10 cellular contexts compared by ENCODE assay signal in the genomic region with DNA sequence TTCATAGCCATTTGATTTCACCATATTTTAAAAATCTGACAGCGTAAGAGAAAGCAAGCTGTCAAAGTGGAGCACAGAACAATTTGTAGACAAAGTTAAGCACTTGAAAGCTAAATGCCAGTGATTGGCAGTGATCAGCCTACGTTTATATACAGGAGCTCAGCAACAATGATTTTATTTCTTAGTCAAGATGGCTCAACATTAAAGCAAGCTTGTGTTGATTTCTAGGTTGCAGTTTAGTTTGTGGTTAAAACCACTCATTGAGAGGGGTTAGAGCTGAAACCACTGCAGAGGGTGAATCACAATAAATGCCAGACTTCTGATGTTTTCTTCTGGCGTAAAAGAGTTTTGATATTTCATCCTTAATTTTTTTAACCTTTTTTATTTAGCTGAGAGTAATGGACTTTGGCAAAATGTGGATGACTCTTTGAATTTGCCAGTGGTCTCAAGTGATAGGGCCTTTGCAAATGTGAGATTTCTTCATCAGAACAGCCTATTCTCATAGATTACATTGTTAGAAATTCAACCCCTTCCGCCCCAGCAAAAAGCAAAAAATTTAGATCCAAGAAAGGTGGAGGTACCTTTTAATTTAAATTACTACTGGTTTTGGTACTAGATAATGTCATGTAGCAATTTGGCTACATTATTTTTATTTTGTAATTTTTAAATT.
DNase-seq lines count a peak whose midpoint lies in the region; ATAC-seq and TF ChIP-seq lines count a peak whose summit lies in the region.
"Had no signal": no experiment of that assay in that cellular context is flagged by ENCODE, and none has a peak within 500 bp of the region (broad histone marks: within the 10 kb centered on the region; RNA-seq: fewer than 3 reads in every experiment).

No MANE protein-coding gene starts in this region.

- no peaks in the 10 kb centered on the region for H3K27me3 Mint-ChIP-seq in activated naive CD4-positive, alpha-beta T cell treated with anti-CD3 and anti-CD28 coated beads, Interleukin-2, amount 10 ng/mL, durations not matched to agents 7 days and 5 days
- H3K27me3 Mint-ChIP-seq in central memory CD8-positive, alpha-beta T cell: no peaks in the 10 kb centered on the region

- DNase-seq in activated naive CD4-positive, alpha-beta T cell treated with anti-CD3 and anti-CD28 coated beads, Interleukin-2, amount 10 ng/mL, durations not matched to agents 7 days and 5 days: peak; percentile 32
- DNase-seq in activated naive CD4-positive, alpha-beta T cell treated with anti-CD3 and anti-CD28 coated beads, Interleukin-2, amount 50 U/mL, for 16 hours: no peak
- peak in 1 of 2 donors; percentile 13 for DNase-seq in central memory CD8-positive, alpha-beta T cell (ENCODE audit: low spot score in 2 of 2)
- DNase-seq in stimulated activated effector memory CD8-positive, alpha-beta T cell treated with anti-CD3 and anti-CD28 coated beads, Interleukin-12 subunit alpha, Interleukin-12 subunit beta, amount 100 ng/mL, for 72 hours (ENCODE audit: low spot score in 2 of 2): no peak
- no peak for DNase-seq in GM13976 (ENCODE audit: low spot score)
- no peak for DNase-seq in DMS53 (lab: John Stamatoyannopoulos, UW)
- no peak for DNase-seq in COR-L47 (lab: John Stamatoyannopoulos, UW)

- H3K4me1 Mint-ChIP-seq in activated naive CD4-positive, alpha-beta T cell treated with anti-CD3 and anti-CD28 coated beads, Interleukin-2, amount 10 ng/mL, durations not matched to agents 7 days and 5 days: peaks cover 21% of the 10 kb centered on the region
- peaks cover 54% of the 10 kb centered on the region for H3K4me1 Mint-ChIP-seq in central memory CD8-positive, alpha-beta T cell
- peaks cover 22% of the 10 kb centered on the region for H3K4me1 Mint-ChIP-seq in stimulated activated effector memory CD8-positive, alpha-beta T cell treated with anti-CD3 and anti-CD28 coated beads, Interleukin-12 subunit alpha, Interleukin-12 subunit beta, amount 100 ng/mL, for 72 hours

- in situ Hi-C loops in GM13976 (cut with MboI; ENCODE audit: low sequenced_read_pairs, unreplicated experiment): no loop called here

- no peaks in the 10 kb centered on the region for H3F3A ChIP-seq in Loucy (ENCODE audit: low read depth)

- H3K27ac Mint-ChIP-seq in activated naive CD4-positive, alpha-beta T cell treated with anti-CD3 and anti-CD28 coated beads, Interleukin-2, amount 10 ng/mL, durations not matched to agents 7 days and 5 days: peak overlapping the region; percentile 60
- peak overlapping the region; percentile 78 for H3K27ac Mint-ChIP-seq in central memory CD8-positive, alpha-beta T cell (ENCODE audit: low read depth)
- H3K27ac Mint-ChIP-seq in stimulated activated effector memory CD8-positive, alpha-beta T cell treated with anti-CD3 and anti-CD28 coated beads, Interleukin-12 subunit alpha, Interleukin-12 subunit beta, amount 100 ng/mL, for 72 hours: no peak overlapping the region

- peak overlapping the region; percentile 28 for H3K4me3 Mint-ChIP-seq in activated naive CD4-positive, alpha-beta T cell treated with anti-CD3 and anti-CD28 coated beads, Interleukin-2, amount 10 ng/mL, durations not matched to agents 7 days and 5 days
- peak overlapping the region; percentile 40 for H3K4me3 Mint-ChIP-seq in central memory CD8-positive, alpha-beta T cell
- peak overlapping the region; percentile 60 for H3K4me3 Mint-ChIP-seq in stimulated activated effector memory CD8-positive, alpha-beta T cell treated with anti-CD3 and anti-CD28 coated beads, Interleukin-12 subunit alpha, Interleukin-12 subunit beta, amount 100 ng/mL, for 72 hours

- H3K36me3 ChIP-seq in Loucy (ENCODE audit: insufficient read depth, low read length): peaks cover 17% of the 10 kb centered on the region; the same call in 1 of the 2 replicates
- H3K36me3 ChIP-seq: esophagus muscularis mucosa had no signal

- no peaks in the 10 kb centered on the region for H3K27me3 ChIP-seq in Loucy (ENCODE audit: insufficient read depth, low read length, poor library complexity, severe bottlenecking)
- H3K27me3 ChIP-seq: esophagus muscularis mucosa had no signal

- H3K4me2 ChIP-seq in Loucy (ENCODE audit: low read depth, low read length, poor library complexity, severe bottlenecking): peak overlapping the region; percentile 45

- H3K4me3 ChIP-seq in Loucy (ENCODE audit: low read length, poor library complexity, severe bottlenecking): peak overlapping the region; percentile 34
- H3K4me3 ChIP-seq: esophagus muscularis mucosa, SK-N-MC had no signal

- H3K9me3 Mint-ChIP-seq in activated naive CD4-positive, alpha-beta T cell treated with anti-CD3 and anti-CD28 coated beads, Interleukin-2, amount 10 ng/mL, durations not matched to agents 7 days and 5 days: no peaks in the 10 kb centered on the region
- H3K9me3 Mint-ChIP-seq in central memory CD8-positive, alpha-beta T cell: no peaks in the 10 kb centered on the region
- H3K9me3 Mint-ChIP-seq in stimulated activated effector memory CD8-positive, alpha-beta T cell treated with anti-CD3 and anti-CD28 coated beads, Interleukin-12 subunit alpha, Interleukin-12 subunit beta, amount 100 ng/mL, for 72 hours: no peaks in the 10 kb centered on the region

- peaks cover 21% of the 10 kb centered on the region for H3K4me1 ChIP-seq in Loucy (ENCODE audit: insufficient read depth, low read length, poor library complexity, severe bottlenecking)

- peak; percentile 99 for ATAC-seq in central memory CD8-positive, alpha-beta T cell (replicated peaks; ENCODE audit: extremely low read depth, poor library complexity, severe bottlenecking)
- peak; percentile 100 for ATAC-seq in stimulated activated effector memory CD8-positive, alpha-beta T cell treated with anti-CD3 and anti-CD28 coated beads, Interleukin-12 subunit alpha, Interleukin-12 subunit beta, amount 100 ng/mL, for 72 hours

- peaks cover 31% of the 10 kb centered on the region for H3K36me3 Mint-ChIP-seq in activated naive CD4-positive, alpha-beta T cell treated with anti-CD3 and anti-CD28 coated beads, Interleukin-2, amount 10 ng/mL, durations not matched to agents 7 days and 5 days
- H3K36me3 Mint-ChIP-seq in central memory CD8-positive, alpha-beta T cell (ENCODE audit: insufficient read depth): peaks cover 7% of the 10 kb centered on the region
- peaks cover 20% of the 10 kb centered on the region for H3K36me3 Mint-ChIP-seq in stimulated activated effector memory CD8-positive, alpha-beta T cell treated with anti-CD3 and anti-CD28 coated beads, Interleukin-12 subunit alpha, Interleukin-12 subunit beta, amount 100 ng/mL, for 72 hours

- no peak overlapping the region for H3K9ac ChIP-seq in Loucy (ENCODE audit: low read depth, low read length, poor library complexity, severe bottlenecking)

- no peak for TF ChIP-seq CTCF in Loucy (conservative IDR thresholded peaks at IDR 0.05; ENCODE audit: low read length)
- no peak for TF ChIP-seq CTCF in GM13976 (IDR thresholded peaks at IDR 0.05; ENCODE audit: borderline replicate concordance, control extremely low read depth, extremely low read depth, insufficient read depth, missing control alignments)

- no peak overlapping the region for H2AFZ ChIP-seq in Loucy (ENCODE audit: low read length)

- CTCF ChIA-PET in activated naive CD4-positive, alpha-beta T cell treated with anti-CD3 and anti-CD28 coated beads, Interleukin-2, amount 10 ng/mL, durations not matched to agents 7 days and 5 days (lab: Charles Lee): interaction anchor here (1.4 kb wide), 1 partner anchor 247 kb away, joined by 3 read pairs; no protein-coding TSS in a partner anchor

- peaks cover 33% of the 10 kb centered on the region for H3K79me2 ChIP-seq in Loucy (ENCODE audit: insufficient read depth, low read length)

- H4K20me1 ChIP-seq in Loucy (ENCODE audit: insufficient read depth, low read length, poor library complexity, severe bottlenecking): peaks cover 17% of the 10 kb centered on the region

- H3K9me2 ChIP-seq in Loucy (replicated peaks; ENCODE audit: low read depth, low read length): no peaks in the 10 kb centered on the region

- no peaks in the 10 kb centered on the region for H3K9me3 ChIP-seq in Loucy (ENCODE audit: insufficient read depth, low read depth, low read length)
- H3K9me3 ChIP-seq: esophagus muscularis mucosa had no signal
